ENCODE assay signal across 8 cellular contexts in the genomic region with DNA sequence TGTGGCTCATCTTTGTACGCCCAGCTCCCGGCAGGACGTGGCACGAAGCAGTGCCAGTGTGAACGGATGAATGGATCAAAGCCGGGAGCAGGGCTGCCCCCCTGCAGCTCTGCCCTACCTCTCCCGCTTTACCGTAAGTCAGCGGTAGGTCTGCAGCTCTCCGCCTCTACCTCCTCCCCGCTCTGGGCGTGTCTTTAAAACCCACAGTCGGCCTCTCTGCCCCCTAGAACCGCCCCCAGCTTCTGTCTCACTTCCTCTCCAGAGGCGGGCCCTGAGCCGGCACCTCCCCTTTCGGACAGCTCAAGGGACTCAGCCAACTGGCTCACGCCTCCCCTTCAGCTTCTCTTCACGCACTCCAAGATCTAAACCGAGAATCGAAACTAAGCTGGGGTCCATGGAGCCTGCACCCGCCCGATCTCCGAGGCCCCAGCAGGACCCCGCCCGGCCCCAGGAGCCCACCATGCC. TPM values are rescaled to one million over a fixed set of nuclear protein-coding genes. Genes with fewer than 3 reads are reported as not detected.
DNase-seq lines count a peak whose midpoint lies in the region; ATAC-seq and TF ChIP-seq lines count a peak whose summit lies in the region.

Gene PML, plus strand, starts transcription at position 298 of the 465 bp plus-strand sequence. Its CDS starts 97 bp downstream, at position 395.

- no peaks in the 10 kb centered on the region for H3K9me3 Mint-ChIP-seq in activated CD4-positive, alpha-beta memory T cell treated with anti-CD3 and anti-CD28 coated beads, Interleukin-2, amount 10 ng/mL, durations not matched to agents 7 days and 5 days

- H3K4me1 ChIP-seq in duodenal mucosa (ENCODE audit: control insufficient read depth in 1 of 2, insufficient read depth in 2 of 2, low read length in 2 of 2), result peaks cover 65 to 73% of the 10 kb centered on the region in 2 donors

- H3K9me3 ChIP-seq in duodenal mucosa (ENCODE audit: control insufficient read depth in 1 of 2, low read length in 2 of 2), result no peaks in the 10 kb centered on the region

- H3K27ac ChIP-seq in C4-2B, result peak within 1 kb of the TSS; percentile 70
- H3K27ac ChIP-seq in duodenal mucosa (ENCODE audit: low read depth, low read length), result peak within 1 kb of the TSS; percentile 87

- no peak for TF ChIP-seq POLR2A in lower leg skin (IDR thresholded peaks at IDR 0.05)

- WGBS in lower leg skin, 2 donors, result 1 to 2% methylated on average over 24 to 26 of the region's 26 CpGs

- TF ChIP-seq CTCF in C4-2B (conservative IDR thresholded peaks at IDR 0.05) (no peak), lower leg skin (IDR thresholded peaks at IDR 0.05) (no peak)

- peaks cover 49% of the 10 kb centered on the region for H3K36me3 Mint-ChIP-seq in activated CD4-positive, alpha-beta memory T cell treated with anti-CD3 and anti-CD28 coated beads, Interleukin-2, amount 10 ng/mL, durations not matched to agents 7 days and 5 days (ENCODE audit: low read depth)

- peaks cover 0 to 12% of the 10 kb centered on the region in 2 donors for H3K36me3 ChIP-seq in duodenal mucosa (ENCODE audit: control insufficient read depth in 1 of 2, insufficient read depth in 2 of 2, low read length in 2 of 2)

- no peaks in the 10 kb centered on the region for H3K27me3 ChIP-seq in duodenal mucosa (ENCODE audit: control insufficient read depth in 1 of 2, insufficient read depth in 2 of 2, low read length in 2 of 2)

- CTCF ChIA-PET in activated CD4-positive, alpha-beta memory T cell treated with anti-CD3 and anti-CD28 coated beads, Interleukin-2, amount 10 ng/mL, durations not matched to agents 7 days and 5 days (lab: Charles Lee), result interaction anchor here (0.8 to 8.6 kb wide), 13 partner anchors 9 to 729 kb away, joined by 3 to 89 read pairs (median 4); partner anchors contain the start of gene LOXL1

- H3K4me3 Mint-ChIP-seq in activated CD4-positive, alpha-beta memory T cell treated with anti-CD3 and anti-CD28 coated beads, Interleukin-2, amount 10 ng/mL, durations not matched to agents 7 days and 5 days, result peak within 1 kb of the TSS; percentile 90

- peak within 1 kb of the TSS; percentile 92 to 98 for H3K4me3 ChIP-seq in duodenal mucosa (ENCODE audit: low read depth in 1 of 2, low read length in 2 of 2)
- peak within 1 kb of the TSS; percentile 92 for H3K4me3 ChIP-seq in lower leg skin (ENCODE audit: low read depth, poor library complexity, severe bottlenecking)

- ATAC-seq in GM19397 (IDR thresholded peaks at IDR 0.05; ENCODE audit: unreplicated experiment) (peak; percentile 63), HG03571 (IDR thresholded peaks at IDR 0.05; ENCODE audit: unreplicated experiment) (peak; percentile 67)

- no peaks in the 10 kb centered on the region for H3K27me3 Mint-ChIP-seq in activated CD4-positive, alpha-beta memory T cell treated with anti-CD3 and anti-CD28 coated beads, Interleukin-2, amount 10 ng/mL, durations not matched to agents 7 days and 5 days

- H3K27ac Mint-ChIP-seq in activated CD4-positive, alpha-beta memory T cell treated with anti-CD3 and anti-CD28 coated beads, Interleukin-2, amount 10 ng/mL, durations not matched to agents 7 days and 5 days, result peak within 1 kb of the TSS; percentile 90

- intact Hi-C loops in lower leg skin (cut with DNase I; ENCODE audit: low total_unique reads), result no loop called here

- peaks cover 69% of the 10 kb centered on the region for H3K4me1 Mint-ChIP-seq in activated CD4-positive, alpha-beta memory T cell treated with anti-CD3 and anti-CD28 coated beads, Interleukin-2, amount 10 ng/mL, durations not matched to agents 7 days and 5 days

- POLR2A ChIA-PET in activated CD4-positive, alpha-beta memory T cell treated with anti-CD3 and anti-CD28 coated beads, Interleukin-2, amount 10 ng/mL, durations not matched to agents 7 days and 5 days (lab: Charles Lee), result interaction anchor here (0.8 to 8.4 kb wide), 17 partner anchors 9 to 622 kb away, joined by 3 to 78 read pairs (median 4); partner anchors contain the start of gene ARID3B

- DNase-seq in NCI-H82 treated with DMSO at 0.1 percent for 48 hours (lab: John Stamatoyannopoulos, UW; ENCODE audit: unreplicated experiment), result peak; percentile 91
- peak; percentile 98 for DNase-seq in activated CD4-positive, alpha-beta memory T cell treated with anti-CD3 and anti-CD28 coated beads, Interleukin-2, amount 10 ng/mL, durations not matched to agents 7 days and 5 days
- DNase-seq in lower leg skin (ENCODE audit: low spot score in 2 of 2), result peak; percentile 96 to 99
- peak; percentile 88 to 96 for DNase-seq in stimulated activated CD4-positive, alpha-beta T cell treated with anti-CD3 and anti-CD28 coated beads, Interleukin-4, amount 100 ng/mL, for 48 hours (ENCODE audit: low read depth in 2 of 2)

- H3K9ac ChIP-seq in duodenal mucosa (ENCODE audit: low read depth in 1 of 2, low read length in 2 of 2), result peak within 1 kb of the TSS; percentile 95 to 98

RNA-seq across cellular contexts. Expression of gene PML, which starts in this region (rescaled TPM):
- 100 to 1,000 TPM; 133 to 138 TPM for total RNA-seq in activated CD4-positive, alpha-beta memory T cell treated with anti-CD3 and anti-CD28 coated beads, Interleukin-2, amount 10 ng/mL, durations not matched to agents 7 days and 5 days
- 10 to 100 TPM; 48.5 to 73.7 (median 60.3) TPM for total RNA-seq in lower leg skin

Comparison
In these comparisons a context has a peak if more than half of its experiments do, and no peak if none do; other contexts are left out.
1. Peak in every context shown above with its lines: DNase-seq, ATAC-seq, H3K4me3 ChIP-seq and H3K27ac ChIP-seq.